Comparison of ENCODE assay signal across 22 cellular contexts in genomic region chr15:65857718-65858402, GRCh38. TPM values are rescaled to one million over a fixed set of nuclear protein-coding genes. Genes with fewer than 3 reads are reported as not detected.
DNase-seq lines count a peak whose midpoint lies in the region; ATAC-seq, FAIRE-seq and TF ChIP-seq lines count a peak whose summit lies in the region.
"Had no signal": no experiment of that assay in that cellular context is flagged by ENCODE, and none has a peak within 500 bp of the region (broad histone marks: within the 10 kb centered on the region; RNA-seq: fewer than 3 reads in every experiment).

No MANE protein-coding gene starts in this region.

- H3K36me3 Mint-ChIP-seq in natural killer cell: no peaks in the 10 kb centered on the region
- H3K36me3 Mint-ChIP-seq: type B pancreatic cell had no signal

- TF ChIP-seq POLR2A in HepG2 (IDR thresholded peaks at IDR 0.05; ENCODE audit: insufficient read depth in 1 of 2, low read depth in 2 of 2, low read length in 2 of 2) (no peak), right lobe of liver (IDR thresholded peaks at IDR 0.05) (no peak)

- H3K36me3 ChIP-seq in HepG2 (replicated peaks in 1 of 2; ENCODE audit: control insufficient read depth in 1 of 2, insufficient read depth in 2 of 2, low read length in 2 of 2) (no peaks in the 10 kb centered on the region), right lobe of liver (no peaks in the 10 kb centered on the region), adipocyte (ENCODE audit: control insufficient read depth, insufficient read depth, low read length, severe bottlenecking) (no peaks in the 10 kb centered on the region)

- H3K9ac ChIP-seq in HepG2 (ENCODE audit: insufficient read depth, low read depth, low read length) (no peak overlapping the region), adipocyte (ENCODE audit: low read length) (no peak overlapping the region)
- H3K9ac ChIP-seq: SK-N-SH had no signal

- peaks cover 19 to 29% of the 10 kb centered on the region in 2 donors for H3K4me1 Mint-ChIP-seq in natural killer cell

- H3K27me3 Mint-ChIP-seq in natural killer cell (ENCODE audit: low read depth in 2 of 2): no peaks in the 10 kb centered on the region
- H3K27me3 Mint-ChIP-seq: type B pancreatic cell had no signal

- H3K4me1 ChIP-seq in HepG2 (ENCODE audit: insufficient read depth, low read length) (peaks cover 31% of the 10 kb centered on the region), right lobe of liver (no peaks in the 10 kb centered on the region), adipocyte (ENCODE audit: control insufficient read depth, insufficient read depth, low read length) (peaks cover 3% of the 10 kb centered on the region)
- H3K4me1 ChIP-seq: body of pancreas had no signal

- no peak for TF ChIP-seq RAD21 in HepG2 (CRISPR knock-in tag; IDR thresholded peaks at IDR 0.05)

- TF ChIP-seq EP300 in HepG2 (IDR thresholded peaks at IDR 0.05; ENCODE audit: low read depth in 2 of 2, low read length in 2 of 2) (no peak), HepG2 (CRISPR knock-in tag; IDR thresholded peaks at IDR 0.05; ENCODE audit: borderline replicate concordance) (no peak)

- no peak overlapping the region for H2AFZ ChIP-seq in HepG2 (ENCODE audit: low read length)

- DNase-seq in HepG2 (ENCODE audit: low spot score) (no peak), right lobe of liver (no peak), adipocyte (ENCODE audit: low read depth) (peak; percentile 42), natural killer cell (no peak), KG1 (lab: John Stamatoyannopoulos, UW) (no peak), NCI-H1105 treated with DMSO at 0.1 percent for 48 hours (lab: John Stamatoyannopoulos, UW) (no peak), kidney tubule cell (ENCODE audit: low spot score) (no peak), 8988T (no peak)
- DNase-seq: activated CD8-positive, alpha-beta memory T cell treated with anti-CD3 and anti-CD28 coated beads for 24 hours; activated effector memory CD4-positive, alpha-beta T cell treated with anti-CD3 and anti-CD28 coated beads, Interleukin-2, amount 50 U/mL, for 16 hours; body of pancreas; DMS79 treated with DMSO at 0.1 percent for 48 hours; effector CD4-positive, alpha-beta T cell; NCI-H1417; NCI-H446; SK-N-SH; stimulated activated CD4-positive, alpha-beta T cell treated with anti-CD3 and anti-CD28 coated beads, Interleukin-2, amount 100 ng/mL, for 48 hours; stimulated activated CD8-positive, alpha-beta memory T cell treated with anti-CD3 and anti-CD28 coated beads, Interleukin-4, amount 100 ng/mL, for 48 hours had no signal

- no peak for ATAC-seq in HepG2
- ATAC-seq in right lobe of liver: no peak
- ATAC-seq in natural killer cell: peak; percentile 81 to 84 (median 83)
- ATAC-seq: body of pancreas, sciatic nerve had no signal

- H3K27ac ChIP-seq in HepG2 (ENCODE audit: extremely low read length, insufficient read depth, low read length): no peak overlapping the region
- H3K27ac ChIP-seq in right lobe of liver: no peak overlapping the region
- H3K27ac ChIP-seq: body of pancreas had no signal

- no peaks in the 10 kb centered on the region for H3K9me3 Mint-ChIP-seq in natural killer cell
- H3K9me3 Mint-ChIP-seq: type B pancreatic cell had no signal

- TF ChIP-seq CTCF in HepG2 (CRISPR knock-in tag; IDR thresholded peaks at IDR 0.05) (no peak), right lobe of liver (IDR thresholded peaks at IDR 0.05) (no peak), natural killer cell (IDR thresholded peaks at IDR 0.05) (no peak)

- no TSS peak for BruUV-seq in HepG2 (replicated peaks; lab: Mats Ljungman, UMichigan)

- CTCF ChIA-PET in HepG2 (lab: Yijun Ruan, JAX; ENCODE audit: low intra/inter-chr PET ratio, low total read pairs): interaction anchor here (1.8 kb wide), 1 partner anchor 219 kb away, joined by 12 read pairs; no protein-coding TSS in a partner anchor

- peak overlapping the region; percentile 29 to 57 for H3K27ac Mint-ChIP-seq in natural killer cell
- H3K27ac Mint-ChIP-seq: type B pancreatic cell had no signal

- no peak for FAIRE-seq in HepG2 (lab: Jason Lieb, UNC)
- FAIRE-seq: K562 had no signal

- H3K9me3 ChIP-seq in HepG2 (ENCODE audit: low read length): no peaks in the 10 kb centered on the region
- no peaks in the 10 kb centered on the region for H3K9me3 ChIP-seq in right lobe of liver
- no peaks in the 10 kb centered on the region for H3K9me3 ChIP-seq in adipocyte (ENCODE audit: control insufficient read depth, low read length)
- H3K9me3 ChIP-seq: body of pancreas, SK-N-SH had no signal

- H4K20me1 ChIP-seq in HepG2 (ENCODE audit: insufficient read depth, low read length): no peaks in the 10 kb centered on the region

- peak overlapping the region; percentile 47; the same call in 1 of the 2 replicates for H3K4me2 ChIP-seq in HepG2 (ENCODE audit: low read depth, low read length)
- H3K4me2 ChIP-seq: SK-N-SH had no signal

- in situ Hi-C loops in HepG2 (cut with HindIII; ENCODE audit: extremely low pct_ligation_motif_present, low pct_unique_long_range_greater_than_20kb): loop anchor here (25.0 kb wide), 1 partner anchor 221 kb away; no protein-coding TSS in a partner anchor

- H3K27me3 ChIP-seq in HepG2 (ENCODE audit: control insufficient read depth in 1 of 2, insufficient read depth in 2 of 2, low read length in 2 of 2) (no peaks in the 10 kb centered on the region), right lobe of liver (no peaks in the 10 kb centered on the region), adipocyte (replicated peaks; ENCODE audit: control insufficient read depth, insufficient read depth, low read length) (no peaks in the 10 kb centered on the region)
- H3K27me3 ChIP-seq: body of pancreas had no signal

- no peak overlapping the region for H3K4me3 Mint-ChIP-seq in natural killer cell
- H3K4me3 Mint-ChIP-seq: type B pancreatic cell had no signal

- H3K4me3 ChIP-seq in HepG2 (replicated peaks in 1 of 3; ENCODE audit: insufficient read depth in 1 of 3, low read depth in 2 of 3, low read length in 3 of 3) (no peak overlapping the region), right lobe of liver (no peak overlapping the region), adipocyte (ENCODE audit: low read length) (no peak overlapping the region)
- H3K4me3 ChIP-seq: body of pancreas, K562, lung had no signal

- POLR2A ChIA-PET in HepG2 (lab: Yijun Ruan, JAX): interaction anchor here (1.2 kb wide), 1 partner anchor 11 kb away, joined by 5 read pairs; the partner anchor contains the start of gene RAB11A

- 71% methylated on average over 5 of the region's 5 CpGs for WGBS in HepG2 (ENCODE audit: low lambda C conversion rate)
- WGBS in right lobe of liver (ENCODE audit: insufficient coverage, low coverage, low lambda C conversion rate, missing lambda C conversion rate): 70% methylated on average over 5 of the region's 5 CpGs

- intact Hi-C loops in HepG2 (cut with micrococcal nuclease; ENCODE audit: unreplicated experiment): loop anchor here (2.0 kb wide), 1 partner anchor 219 kb away; no protein-coding TSS in a partner anchor
- intact Hi-C loops in right lobe of liver (cut with DNase I): loop anchor here in 1 of 2 donors (10.0 kb wide), 1 partner anchor 213 kb away; no protein-coding TSS in a partner anchor
- intact Hi-C loops in natural killer cell (cut with micrococcal nuclease): loop anchor here (1.0 to 5.0 kb wide), 2 partner anchors 39 to 66 kb away; partner anchors contain the start of gene DENND4A

- H3K79me2 ChIP-seq in HepG2 (ENCODE audit: insufficient read depth, low read length): no peaks in the 10 kb centered on the region

TF ChIP-seq in HepG2, 621 proteins besides CTCF, POLR2A, EP300 and RAD21 (continues in another document):
- TF ChIP-seq ELF1 (CRISPR knock-in tag; IDR thresholded peaks at IDR 0.05) (no peak), HIC2 (CRISPR knock-in tag; IDR thresholded peaks at IDR 0.05; ENCODE audit: low read depth) (no peak)

RNA-seq across cellular contexts. Expression of gene RAB11A, which starts 11.4 kb away (rescaled TPM):
- 161 and 241 TPM in 2 replicates for total RNA-seq in HepG2 (2016; rRNA removed; fragmentation: Illumina TruSeq; extraction: Trizol)
- total RNA-seq in HepG2 (2016; cell fraction: cytosol; rRNA removed; fragmentation: Illumina TruSeq; extraction: Trizol; ENCODE audit: low read depth): 38.6 and 40.4 TPM in 2 replicates
- total RNA-seq in HepG2 (2016; cell fraction: insoluble cytoplasmic fraction; rRNA removed; fragmentation: Illumina TruSeq; extraction: Trizol): 161 and 257 TPM in 2 replicates
- 56.4 and 65.8 TPM in 2 replicates for total RNA-seq in HepG2 (2016; cell fraction: membrane; rRNA removed; fragmentation: Illumina TruSeq; extraction: Trizol)
- total RNA-seq in HepG2 (2016; cell fraction: nucleus; rRNA removed; fragmentation: Illumina TruSeq; extraction: Trizol): 55.2 and 56.4 TPM in 2 replicates
- 129 and 162 TPM in 2 replicates for polyA plus RNA-seq in HepG2 (2011; rRNA removed)
- polyA plus RNA-seq in HepG2 (2011; cell fraction: cytosol; rRNA removed): 136 and 191 TPM in 2 replicates
- polyA plus RNA-seq in HepG2 (2011; cell fraction: nucleus; rRNA removed): 38.0 and 51.7 TPM in 2 replicates
- polyA plus RNA-seq in HepG2 (2012): 191 and 216 TPM in 2 replicates
- polyA plus RNA-seq in HepG2 (2016; cell fraction: cytosol; fragmentation: Illumina TruSeq; extraction: Trizol; ENCODE audit: low read depth): 53.8 and 54.2 TPM in 2 replicates
- polyA plus RNA-seq in HepG2 (2016; cell fraction: insoluble cytoplasmic fraction; fragmentation: Illumina TruSeq; extraction: Trizol; ENCODE audit: low read depth): 276 and 303 TPM in 2 replicates
- polyA plus RNA-seq in HepG2 (2016; cell fraction: membrane; fragmentation: Illumina TruSeq; extraction: Trizol; ENCODE audit: low read depth): 66.0 and 70.6 TPM in 2 replicates
- 89.0 and 94.4 TPM in 2 replicates for polyA plus RNA-seq in HepG2 (2016; cell fraction: nucleus; fragmentation: Illumina TruSeq; extraction: Trizol; ENCODE audit: insufficient read depth, low read depth)
- polyA minus RNA-seq in HepG2 (2011; rRNA and poly(A)+ RNA removed; ENCODE audit: low replicate concordance): 35.4 and 66.3 TPM in 2 replicates
- 50.0 and 53.6 TPM in 2 replicates for polyA minus RNA-seq in HepG2 (2011; cell fraction: cytosol; rRNA and poly(A)+ RNA removed)
- polyA minus RNA-seq in HepG2 (2011; cell fraction: nucleus; rRNA and poly(A)+ RNA removed): 22.3 and 27.0 TPM in 2 replicates
- 100 to 1,000 TPM in 1 of 6 experiments, 10 to 100 TPM in 5; 50.3 to 110 (median 81.6) TPM for total RNA-seq in right lobe of liver
- 10 to 100 TPM; 84.7 to 97.1 (median 87.5) TPM for total RNA-seq in natural killer cell

Comparison
In these comparisons a context has a peak if more than half of its experiments do, and no peak if none do; other contexts are left out.
1. ATAC-seq: peak in natural killer cell (3 of 3); none in HepG2 (single experiment) and right lobe of liver (0 of 4).